In genomic region chr20:35515949-35516645, GRCh38 we compare ENCODE assay signal across 1 cellular context.
TF ChIP-seq lines count a peak whose summit lies in the region.

No MANE protein-coding gene starts in this region.

TF ChIP-seq in SK-N-SH, 30 proteins besides CTCF, POLR2A, EP300 and RAD21 (continued from another document):
- TF ChIP-seq, protein P1, sequence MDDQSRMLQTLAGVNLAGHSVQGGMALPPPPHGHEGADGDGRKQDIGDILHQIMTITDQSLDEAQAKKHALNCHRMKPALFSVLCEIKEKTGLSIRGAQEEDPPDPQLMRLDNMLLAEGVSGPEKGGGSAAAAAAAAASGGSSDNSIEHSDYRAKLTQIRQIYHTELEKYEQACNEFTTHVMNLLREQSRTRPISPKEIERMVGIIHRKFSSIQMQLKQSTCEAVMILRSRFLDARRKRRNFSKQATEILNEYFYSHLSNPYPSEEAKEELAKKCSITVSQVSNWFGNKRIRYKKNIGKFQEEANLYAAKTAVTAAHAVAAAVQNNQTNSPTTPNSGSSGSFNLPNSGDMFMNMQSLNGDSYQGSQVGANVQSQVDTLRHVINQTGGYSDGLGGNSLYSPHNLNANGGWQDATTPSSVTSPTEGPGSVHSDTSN (IDR thresholded peaks at IDR 0.05): peak; percentile 93
- TF ChIP-seq FOSL2 (IDR thresholded peaks at IDR 0.05; ENCODE audit: borderline replicate concordance, low read depth): peak; percentile 86
- TF ChIP-seq FOXJ3 (CRISPR knock-in tag; IDR thresholded peaks at IDR 0.05): no peak
- no peak for TF ChIP-seq RCOR1 (IDR thresholded peaks at IDR 0.05; ENCODE audit: low read length)
- TF ChIP-seq SIN3A (IDR thresholded peaks at IDR 0.05; ENCODE audit: borderline replicate concordance, low read depth, low read length): no peak
- TF ChIP-seq POLR2AphosphoS5 (IDR thresholded peaks at IDR 0.05; ENCODE audit: low read depth, low read length): no peak
- 0 out of 2 replicates have a peak, but pooled peaks have one; percentile 40 for TF ChIP-seq RXRA (IDR thresholded peaks at IDR 0.05; ENCODE audit: borderline replicate concordance, low read depth)
- TF ChIP-seq JUND (IDR thresholded peaks at IDR 0.05): peak; percentile 86
- no peak for TF ChIP-seq MXI1 (IDR thresholded peaks at IDR 0.05; ENCODE audit: low read depth, low read length)
- peak; percentile 71; the same call in 1 of the 2 replicates for TF ChIP-seq TEAD4 (IDR thresholded peaks at IDR 0.05; ENCODE audit: borderline replicate concordance, insufficient read depth)
